Comparison of ENCODE assay signal across 8 cellular contexts in the genomic region with DNA sequence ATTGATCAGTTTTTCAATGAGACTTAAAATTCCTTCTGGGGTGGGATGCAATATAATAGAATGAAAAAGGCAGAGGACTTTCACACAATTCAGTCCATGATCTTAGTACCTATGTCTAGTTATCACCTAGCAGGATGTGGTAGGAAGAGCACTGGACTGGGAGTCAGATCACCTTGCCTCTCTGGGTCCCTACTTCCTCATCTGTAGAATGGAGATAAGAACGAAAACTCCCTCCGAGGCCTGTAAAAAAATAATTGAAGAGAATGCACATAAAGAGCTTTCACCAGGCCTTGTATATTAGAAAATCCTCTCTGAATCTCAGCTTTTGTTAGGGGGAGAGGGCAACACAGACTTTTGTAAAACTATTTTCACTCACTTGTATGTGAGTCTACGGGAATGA. TPM values are rescaled to one million over a fixed set of nuclear protein-coding genes. Genes with fewer than 3 reads are reported as not detected.
DNase-seq lines count a peak whose midpoint lies in the region; ATAC-seq and TF ChIP-seq lines count a peak whose summit lies in the region.

No MANE protein-coding gene starts in this region.

- H3K36me3 Mint-ChIP-seq in WTC11, result no peaks in the 10 kb centered on the region

- no peak overlapping the region for H3K27ac ChIP-seq in right atrium auricular region

- H3K9me3 ChIP-seq in right atrium auricular region, result no peaks in the 10 kb centered on the region
- peaks cover 2% of the 10 kb centered on the region for H3K9me3 ChIP-seq in iPS-18c (ENCODE audit: control insufficient read depth, insufficient read depth, low read length)

- POLR2A ChIA-PET in WTC11 (lab: Charles Lee), result interaction anchor here (0.7 to 1.4 kb wide), 6 partner anchors 17 to 122 kb away, joined by 3 to 5 read pairs (median 3); a partner anchor contains a TSS

- H3K4me1 Mint-ChIP-seq in WTC11, result peaks cover 40% of the 10 kb centered on the region

- H3K36me3 ChIP-seq in right atrium auricular region, result no peaks in the 10 kb centered on the region

- CTCF ChIA-PET in WTC11 (lab: Charles Lee), result interaction anchor here (1.0 to 1.1 kb wide), 11 partner anchors 9 to 148 kb away, joined by 3 to 8 read pairs (median 5); no protein-coding TSS in a partner anchor

- peaks cover 0 to 15% of the 10 kb centered on the region in 2 donors for H3K4me1 ChIP-seq in right atrium auricular region

- TF ChIP-seq CTCF in right atrium auricular region (IDR thresholded peaks at IDR 0.05) (no peak), WTC11 (IDR thresholded peaks at IDR 0.05) (no peak)

- no peaks in the 10 kb centered on the region for H3K27me3 ChIP-seq in right atrium auricular region

- no peak for DNase-seq in right atrium auricular region (ENCODE audit: low spot score)
- DNase-seq in left cardiac atrium, result no peak
- no peak for DNase-seq in WTC11 (ENCODE audit: low spot score)
- DNase-seq in NCI-H2171 treated with DMSO at 0.1 percent for 48 hours (lab: John Stamatoyannopoulos, UW), result no peak
- DNase-seq in DMS53 (lab: John Stamatoyannopoulos, UW), result no peak
- no peak for DNase-seq in NCI-H1930 (lab: John Stamatoyannopoulos, UW)

- ATAC-seq in left cardiac atrium (no peak), WTC11 (no peak), HG02759 (IDR thresholded peaks at IDR 0.05; ENCODE audit: unreplicated experiment) (no peak)

- peak overlapping the region; percentile 93 for H3K27ac Mint-ChIP-seq in WTC11

- H3K4me3 ChIP-seq in right atrium auricular region (peak overlapping the region; percentile 53 to 70), iPS-18c (ENCODE audit: insufficient read depth, low read depth, low read length) (peak overlapping the region; percentile 87)

- intact Hi-C loops in left cardiac atrium (cut with DNase I), result no loop called here

- H3K27me3 Mint-ChIP-seq in WTC11 (ENCODE audit: low read depth), result no peaks in the 10 kb centered on the region

- H3K9me3 Mint-ChIP-seq in WTC11, result no peaks in the 10 kb centered on the region

- peak overlapping the region; percentile 70 for H3K4me3 Mint-ChIP-seq in WTC11

TF ChIP-seq in WTC11, 78 proteins besides CTCF, POLR2A, EP300 and RAD21:
- TF ChIP-seq NFE2L1 (CRISPR knock-in tag; IDR thresholded peaks at IDR 0.05) (no peak), MYBL2 (CRISPR knock-in tag; IDR thresholded peaks at IDR 0.05) (no peak)
- TF ChIP-seq, protein P1, sequence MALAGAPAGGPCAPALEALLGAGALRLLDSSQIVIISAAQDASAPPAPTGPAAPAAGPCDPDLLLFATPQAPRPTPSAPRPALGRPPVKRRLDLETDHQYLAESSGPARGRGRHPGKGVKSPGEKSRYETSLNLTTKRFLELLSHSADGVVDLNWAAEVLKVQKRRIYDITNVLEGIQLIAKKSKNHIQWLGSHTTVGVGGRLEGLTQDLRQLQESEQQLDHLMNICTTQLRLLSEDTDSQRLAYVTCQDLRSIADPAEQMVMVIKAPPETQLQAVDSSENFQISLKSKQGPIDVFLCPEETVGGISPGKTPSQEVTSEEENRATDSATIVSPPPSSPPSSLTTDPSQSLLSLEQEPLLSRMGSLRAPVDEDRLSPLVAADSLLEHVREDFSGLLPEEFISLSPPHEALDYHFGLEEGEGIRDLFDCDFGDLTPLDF (CRISPR knock-in tag; IDR thresholded peaks at IDR 0.05), result no peak

RNA-seq across cellular contexts. Expression of a gene that starts 0.7 kb away (rescaled TPM):
- total RNA-seq in right atrium auricular region (under 1 TPM in 1 of 2 donors, not detected in 1; 0.37 TPM), left cardiac atrium (under 1 TPM in 1 of 2 donors, not detected in 1; 0.35 TPM), WTC11 (2021) (62.7 to 66.5 TPM (median 66.2 TPM) in 3 replicates)

RNA-seq across cellular contexts. Expression of a gene that starts 45.3 kb away (rescaled TPM):
- 10 to 100 TPM; 20.9 to 29.3 TPM for total RNA-seq in right atrium auricular region
- 10 to 100 TPM; 14.6 to 25.9 TPM for total RNA-seq in left cardiac atrium
- total RNA-seq in WTC11 (2021), result 28.9 to 30.3 TPM (median 30.2 TPM) in 3 replicates

Comparison
In these comparisons a context has a peak if more than half of its experiments do, and no peak if none do; other contexts are left out.
1. RNA of a gene that starts 0.7 kb away (total RNA-seq): 62.7 to 66.5 TPM in WTC11; 0.37 TPM in right atrium auricular region and 0.35 TPM in left cardiac atrium; every median in the first group is over 10 times any median in the second.